Comparison of ENCODE assay signal across 8 cellular contexts in genomic region chr15:51731549-51732267, GRCh38. TPM values are rescaled to one million over a fixed set of nuclear protein-coding genes. Genes with fewer than 3 reads are reported as not detected.
DNase-seq lines count a peak whose midpoint lies in the region; ATAC-seq and TF ChIP-seq lines count a peak whose summit lies in the region.

No MANE protein-coding gene starts in this region.

- no peak overlapping the region for H2AFZ ChIP-seq in mesenchymal stem cell (ENCODE audit: low read depth, low read length)

- TF ChIP-seq CTCF in body of pancreas (IDR thresholded peaks at IDR 0.05), result no peak

- H3K23ac ChIP-seq in mesenchymal stem cell (ENCODE audit: low read length in 2 of 2), result no peak overlapping the region

- H2BK5ac ChIP-seq in mesenchymal stem cell (ENCODE audit: low read depth, low read length, poor library complexity, severe bottlenecking), result no peak overlapping the region

- no peak overlapping the region for H3K4me3 ChIP-seq in body of pancreas
- peak overlapping the region in 1 of 2 experiments; percentile 42 for H3K4me3 ChIP-seq in mesenchymal stem cell (ENCODE audit: insufficient read depth in 1 of 2, low read depth in 1 of 2, low read length in 2 of 2)

- H3K4me1 ChIP-seq in body of pancreas, result peaks cover 39% of the 10 kb centered on the region
- peaks cover 5% of the 10 kb centered on the region for H3K4me1 ChIP-seq in mesenchymal stem cell (ENCODE audit: control insufficient read depth, insufficient read depth, low read depth, low read length)

- no peak for DNase-seq in Right ventricle myocardium inferior (ENCODE audit: missing footprints)
- DNase-seq in cardiac septum (ENCODE audit: low spot score), result no peak
- peak; percentile 96 for DNase-seq in OCI-M1 (lab: John Stamatoyannopoulos, UW)
- DNase-seq in body of pancreas, result peak; percentile 20 to 57 (median 27)
- DNase-seq in mesenchymal stem cell, result peak; percentile 95
- DNase-seq in NCI-H2081 treated with DMSO at 0.1 percent for 48 hours (lab: John Stamatoyannopoulos, UW), result no peak
- DNase-seq in NCI-H187 (lab: John Stamatoyannopoulos, UW), result no peak

- H3K9me3 ChIP-seq in body of pancreas, result no peaks in the 10 kb centered on the region
- no peaks in the 10 kb centered on the region for H3K9me3 ChIP-seq in mesenchymal stem cell (ENCODE audit: control insufficient read depth, low read length)

- H3K9ac ChIP-seq in mesenchymal stem cell (ENCODE audit: low read length), result peak overlapping the region; percentile 18

- TF ChIP-seq POLR2A in body of pancreas (IDR thresholded peaks at IDR 0.05), result peak in 1 of 3 donors; percentile 19

- peak overlapping the region; percentile 83 for H4K91ac ChIP-seq in mesenchymal stem cell (ENCODE audit: low read length)

- 26% methylated on average over 5 of the region's 5 CpGs for WGBS in body of pancreas, 2 donors
- 42% methylated on average over 5 of the region's 5 CpGs for WGBS in mesenchymal stem cell

- H3K79me1 ChIP-seq in mesenchymal stem cell (replicated peaks; ENCODE audit: low read length, poor library complexity, severe bottlenecking), result no peaks in the 10 kb centered on the region

- peak overlapping the region; percentile 15 for H2BK15ac ChIP-seq in mesenchymal stem cell (ENCODE audit: low read depth, poor library complexity, severe bottlenecking)

- no peak overlapping the region for H3K14ac ChIP-seq in mesenchymal stem cell (ENCODE audit: low read length in 2 of 2)

- H3K27ac ChIP-seq in body of pancreas (peak overlapping the region; percentile 33 to 78 (median 71)), mesenchymal stem cell (ENCODE audit: low read length, poor library complexity, severe bottlenecking) (no peak overlapping the region)

- peak overlapping the region; percentile 51 to 96 for H2BK12ac ChIP-seq in mesenchymal stem cell (ENCODE audit: low read length in 2 of 2)

- ATAC-seq in Right ventricle myocardium inferior (peak; percentile 71), HG02938 (IDR thresholded peaks at IDR 0.05; ENCODE audit: unreplicated experiment) (peak; percentile 64), body of pancreas (peak; percentile 72)

- peak overlapping the region; percentile 76 for H4K8ac ChIP-seq in mesenchymal stem cell (ENCODE audit: low read length)

- H2BK120ac ChIP-seq in mesenchymal stem cell (ENCODE audit: low read depth, low read length), result peak overlapping the region; percentile 56

- intact Hi-C loops in Right ventricle myocardium inferior (cut with DNase I), result no loop called here
- intact Hi-C loops in cardiac septum (cut with DNase I), result no loop called here
- intact Hi-C loops in body of pancreas (cut with DNase I), result no loop called here

- H3K4ac ChIP-seq in mesenchymal stem cell (ENCODE audit: low read depth in 1 of 2, low read length in 2 of 2), result peak overlapping the region; percentile 70 to 79

- no peaks in the 10 kb centered on the region for H3K27me3 ChIP-seq in body of pancreas
- peaks cover 0 to 11% of the 10 kb centered on the region in 2 experiments for H3K27me3 ChIP-seq in mesenchymal stem cell (ENCODE audit: control insufficient read depth in 1 of 2, insufficient read depth in 1 of 2, low read length in 2 of 2)

- peak overlapping the region; percentile 73 to 78 for H3K18ac ChIP-seq in mesenchymal stem cell (ENCODE audit: low read depth in 1 of 2, low read length in 2 of 2)

- H2AK5ac ChIP-seq in mesenchymal stem cell (ENCODE audit: low read length, severe bottlenecking), result no peak overlapping the region

- no peak overlapping the region for H3K4me2 ChIP-seq in mesenchymal stem cell (ENCODE audit: low read length, poor library complexity, severe bottlenecking)

- H3K36me3 ChIP-seq in body of pancreas (replicated peaks in 1 of 2; ENCODE audit: insufficient read depth in 1 of 2, low read depth in 2 of 2) (no peaks in the 10 kb centered on the region), mesenchymal stem cell (ENCODE audit: control insufficient read depth in 1 of 2, insufficient read depth in 2 of 2, low read depth in 1 of 2, low read length in 2 of 2) (no peaks in the 10 kb centered on the region)

RNA-seq across cellular contexts. Expression of gene LYSMD2, which starts 5.7 kb away (rescaled TPM):
- total RNA-seq in Right ventricle myocardium inferior (4.8 TPM), cardiac septum (6.9 TPM), body of pancreas (10 to 100 TPM in 1 of 2 donors, 1 to 10 TPM in 1; 8.0 to 20.1 TPM)
- 6.6 TPM for polyA plus RNA-seq in mesenchymal stem cell (2013, experiment 1 of 2)
- polyA plus RNA-seq in mesenchymal stem cell (2013, experiment 2 of 2), result 8.1 TPM

RNA-seq across cellular contexts. Expression of gene TMOD2, which starts 19.7 kb away (rescaled TPM):
- total RNA-seq in Right ventricle myocardium inferior (9.5 TPM), cardiac septum (8.3 TPM), body of pancreas (1 to 10 TPM; 6.5 to 7.3 TPM)
- 5.9 TPM for polyA plus RNA-seq in mesenchymal stem cell (2013, experiment 1 of 2)
- polyA plus RNA-seq in mesenchymal stem cell (2013, experiment 2 of 2), result 5.9 TPM

RNA-seq across cellular contexts. Expression of gene SCG3, which starts 50.4 kb away (rescaled TPM):
- total RNA-seq in Right ventricle myocardium inferior, result not detected
- not detected for total RNA-seq in cardiac septum
- 1 to 10 TPM; 2.9 to 6.3 TPM for total RNA-seq in body of pancreas
- 0.01 TPM for polyA plus RNA-seq in mesenchymal stem cell (2013, experiment 1 of 2)
- polyA plus RNA-seq in mesenchymal stem cell (2013, experiment 2 of 2), result 0.03 TPM

Comparison
In these comparisons a context has a peak if more than half of its experiments do, and no peak if none do; other contexts are left out.
1. DNase-seq: peak in OCI-M1 (single experiment), body of pancreas (4 of 4) and mesenchymal stem cell (single experiment); none in Right ventricle myocardium inferior (single experiment), cardiac septum (single experiment), NCI-H2081 treated with DMSO at 0.1 percent for 48 hours (single experiment) and NCI-H187 (0 of 2).
2. Peak in every context shown above with its lines, with median percentiles within 50 percentile points of each other: ATAC-seq.